ENCODE assay signal across 8 cellular contexts in the genomic region with DNA sequence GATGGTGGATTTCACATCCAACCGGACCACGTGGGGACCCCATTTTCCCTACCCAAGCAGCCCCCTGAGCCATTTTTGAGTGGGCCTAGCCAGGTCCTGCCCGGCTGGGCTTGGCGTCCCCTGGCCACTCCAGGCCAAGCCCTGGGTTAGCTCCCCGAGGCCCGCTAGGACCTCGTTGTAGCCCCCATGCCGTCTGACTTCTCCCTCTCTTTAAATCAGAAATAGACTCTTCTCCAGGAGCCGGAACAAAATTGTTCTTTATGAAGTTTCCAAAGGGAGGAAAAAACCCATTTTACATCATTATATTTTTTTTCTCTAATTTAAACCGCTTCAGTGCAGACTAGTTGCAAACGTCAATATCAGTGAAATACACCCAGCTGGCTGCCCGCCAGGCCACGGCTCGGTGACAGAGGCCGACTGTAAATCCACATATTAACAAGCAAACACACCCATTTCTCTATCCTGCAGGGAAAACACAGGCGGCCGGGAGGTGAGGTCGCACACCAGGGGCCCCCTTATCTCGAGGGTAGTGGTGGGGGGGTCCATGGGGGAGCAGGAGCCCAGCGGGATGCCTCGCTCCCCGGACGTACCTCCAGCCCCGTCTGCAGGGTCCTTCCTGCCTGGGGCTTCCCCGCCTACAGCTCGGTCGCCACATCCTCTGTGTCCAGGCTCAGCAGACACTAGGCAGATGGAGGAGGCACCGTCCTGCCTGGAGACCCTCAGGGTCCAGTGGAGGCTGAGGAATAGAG.
DNase-seq lines count a peak whose midpoint lies in the region; ATAC-seq, FAIRE-seq and TF ChIP-seq lines count a peak whose summit lies in the region.
"Had no signal": no experiment of that assay in that cellular context is flagged by ENCODE, and none has a peak within 500 bp of the region (broad histone marks: within the 10 kb centered on the region; RNA-seq: fewer than 3 reads in every experiment).

No MANE protein-coding gene starts in this region.

- H3K27me3 ChIP-seq in right lobe of liver (no peaks in the 10 kb centered on the region), endodermal cell (ENCODE audit: control insufficient read depth, insufficient read depth, low read length, poor library complexity, severe bottlenecking) (no peaks in the 10 kb centered on the region)
- H3K27me3 ChIP-seq: Peyer's patch had no signal

- intact Hi-C loops in right lobe of liver (cut with DNase I): no loop called here

- TF ChIP-seq CTCF in right lobe of liver (IDR thresholded peaks at IDR 0.05) (no peak), endodermal cell (conservative IDR thresholded peaks at IDR 0.05) (no peak)

- H3K27me3 Mint-ChIP-seq in activated naive CD4-positive, alpha-beta T cell treated with anti-CD3 and anti-CD28 coated beads, Interleukin-2, amount 10 ng/mL, durations not matched to agents 7 days and 5 days: peaks cover 24% of the 10 kb centered on the region
- H3K27me3 Mint-ChIP-seq in endodermal cell (ENCODE audit: insufficient read depth): no peaks in the 10 kb centered on the region

- 22% methylated on average over 10 of the region's 28 CpGs for WGBS in right lobe of liver (ENCODE audit: insufficient coverage, low coverage, low lambda C conversion rate, missing lambda C conversion rate)
- WGBS in endodermal cell (ENCODE audit: insufficient coverage in 1 of 2, insufficient read length in 1 of 2), 2 experiments: 86 to 88% methylated on average over 17 to 28 of the region's 28 CpGs

- no peak for FAIRE-seq in GM12891 (lab: Jason Lieb, UNC)

- TF ChIP-seq POLR2A in GM12891 (IDR thresholded peaks at IDR 0.05; ENCODE audit: low read depth, low read length): no peak
- no peak for TF ChIP-seq POLR2A in right lobe of liver (IDR thresholded peaks at IDR 0.05)

- no peak overlapping the region for H3K27ac Mint-ChIP-seq in activated naive CD4-positive, alpha-beta T cell treated with anti-CD3 and anti-CD28 coated beads, Interleukin-2, amount 10 ng/mL, durations not matched to agents 7 days and 5 days
- H3K27ac Mint-ChIP-seq in endodermal cell: no peak overlapping the region

- no peak overlapping the region for H3K9ac ChIP-seq in endodermal cell (ENCODE audit: extremely low read depth, low read length, poor library complexity, severe bottlenecking)

- H3K9me3 Mint-ChIP-seq in activated naive CD4-positive, alpha-beta T cell treated with anti-CD3 and anti-CD28 coated beads, Interleukin-2, amount 10 ng/mL, durations not matched to agents 7 days and 5 days: no peaks in the 10 kb centered on the region
- H3K9me3 Mint-ChIP-seq in endodermal cell: no peaks in the 10 kb centered on the region

- CTCF ChIA-PET in activated naive CD4-positive, alpha-beta T cell treated with anti-CD3 and anti-CD28 coated beads, Interleukin-2, amount 10 ng/mL, durations not matched to agents 7 days and 5 days (lab: Charles Lee): interaction anchor here (0.8 kb wide), 1 partner anchor 11 kb away, joined by 3 read pairs; no protein-coding TSS in a partner anchor

- H3K36me3 ChIP-seq in right lobe of liver (no peaks in the 10 kb centered on the region), endodermal cell (ENCODE audit: control insufficient read depth, insufficient read depth, low read length) (no peaks in the 10 kb centered on the region)
- H3K36me3 ChIP-seq: Peyer's patch had no signal

- H3K9me3 ChIP-seq in right lobe of liver: no peaks in the 10 kb centered on the region
- H3K9me3 ChIP-seq in endodermal cell (ENCODE audit: control insufficient read depth, low read length): no peaks in the 10 kb centered on the region
- H3K9me3 ChIP-seq: Peyer's patch had no signal

- H3K4me3 Mint-ChIP-seq in activated naive CD4-positive, alpha-beta T cell treated with anti-CD3 and anti-CD28 coated beads, Interleukin-2, amount 10 ng/mL, durations not matched to agents 7 days and 5 days: peak overlapping the region; percentile 38
- no peak overlapping the region for H3K4me3 Mint-ChIP-seq in endodermal cell

- DNase-seq in GM12891 (ENCODE audit: insufficient read length, low spot score): peak; percentile 84
- peak; percentile 70 for DNase-seq in NCI-H1694 (lab: John Stamatoyannopoulos, UW)
- DNase-seq in activated naive CD4-positive, alpha-beta T cell treated with anti-CD3 and anti-CD28 coated beads, Interleukin-2, amount 10 ng/mL, durations not matched to agents 7 days and 5 days: peak; percentile 29
- peak in 2 of 3 donors; percentile 69 to 77 for DNase-seq in right lobe of liver
- no peak for DNase-seq in Ammon's horn (ENCODE audit: low spot score)
- no peak for DNase-seq in endodermal cell

- H3K36me3 Mint-ChIP-seq in activated naive CD4-positive, alpha-beta T cell treated with anti-CD3 and anti-CD28 coated beads, Interleukin-2, amount 10 ng/mL, durations not matched to agents 7 days and 5 days: no peaks in the 10 kb centered on the region
- H3K36me3 Mint-ChIP-seq in endodermal cell (ENCODE audit: low read depth): peaks cover 1% of the 10 kb centered on the region

- ATAC-seq in right lobe of liver (peak in 3 of 4 donors; percentile 60 to 66 (median 61)), HG03354 (IDR thresholded peaks at IDR 0.05; ENCODE audit: poor library complexity, severe bottlenecking, unreplicated experiment) (no peak)

- H3K4me3 ChIP-seq in right lobe of liver (no peak overlapping the region), endodermal cell (ENCODE audit: low read length) (no peak overlapping the region)

- H3K4me1 ChIP-seq in right lobe of liver: peaks cover 0 to 6% (median 0%) of the 10 kb centered on the region in 4 donors
- H3K4me1 ChIP-seq in endodermal cell (ENCODE audit: control insufficient read depth, insufficient read depth, low read length): no peaks in the 10 kb centered on the region

- peaks cover 34% of the 10 kb centered on the region for H3K4me1 Mint-ChIP-seq in activated naive CD4-positive, alpha-beta T cell treated with anti-CD3 and anti-CD28 coated beads, Interleukin-2, amount 10 ng/mL, durations not matched to agents 7 days and 5 days
- no peaks in the 10 kb centered on the region for H3K4me1 Mint-ChIP-seq in endodermal cell

- H3K27ac ChIP-seq in right lobe of liver (no peak overlapping the region), endodermal cell (ENCODE audit: low read depth, low read length) (no peak overlapping the region)
- H3K27ac ChIP-seq: Peyer's patch had no signal

TF ChIP-seq in GM12891, 5 proteins besides CTCF, POLR2A, EP300 and RAD21:
- TF ChIP-seq TAF1 (IDR thresholded peaks at IDR 0.05; ENCODE audit: low read depth, low read length): no peak
- no peak for TF ChIP-seq POLR2AphosphoS5 (IDR thresholded peaks at IDR 0.05; ENCODE audit: low read depth, low read length)
- no peak for TF ChIP-seq PAX5 (IDR thresholded peaks at IDR 0.05; ENCODE audit: insufficient read depth, low read length, severe bottlenecking)
- no peak for TF ChIP-seq SPI1 (IDR thresholded peaks at IDR 0.05; ENCODE audit: low read depth, low read length)
- TF ChIP-seq POU2F2 (IDR thresholded peaks at IDR 0.05; ENCODE audit: low read depth, low read length): no peak

Comparison
In these comparisons a context has a peak if more than half of its experiments do, and no peak if none do; other contexts are left out.
1. DNase-seq: peak in GM12891 (single experiment), NCI-H1694 (single experiment), activated naive CD4-positive, alpha-beta T cell treated with anti-CD3 and anti-CD28 coated beads, Interleukin-2, amount 10 ng/mL, durations not matched to agents 7 days and 5 days (single experiment) and right lobe of liver (2 of 3); none in Ammon's horn (single experiment) and endodermal cell (single experiment).